Comparison of ENCODE assay signal across 8 cellular contexts in genomic region chrX:16870095-16870860, GRCh38. TPM values are rescaled to one million over a fixed set of nuclear protein-coding genes. Genes with fewer than 3 reads are reported as not detected.
DNase-seq lines count a peak whose midpoint lies in the region; ATAC-seq and TF ChIP-seq lines count a peak whose summit lies in the region.

Gene RBBP7 (minus strand): TSS chrX:16870362. CDS start chrX:16870053, 309 bp downstream.

- peak; percentile 78 for ATAC-seq in GM21423 (IDR thresholded peaks at IDR 0.05; ENCODE audit: unreplicated experiment)

- peak within 1 kb of the TSS; percentile 99 for H3K27ac ChIP-seq in OCI-LY1 (ENCODE audit: low read depth, low read length, poor library complexity, severe bottlenecking)

- H3K27ac Mint-ChIP-seq in endothelial cell (ENCODE audit: unreplicated experiment): peak within 1 kb of the TSS; percentile 92

- H3K9me3 Mint-ChIP-seq in endothelial cell (ENCODE audit: unreplicated experiment): no peaks in the 10 kb centered on the region

- H2AFZ ChIP-seq in OCI-LY1 (ENCODE audit: low read length): no peak within 1 kb of the TSS

- no peaks in the 10 kb centered on the region for H3K9me3 ChIP-seq in OCI-LY1 (ENCODE audit: low read length)

- no peaks in the 10 kb centered on the region for H3K27me3 ChIP-seq in OCI-LY1 (ENCODE audit: insufficient read depth, low read length)

- H3K9me2 ChIP-seq in OCI-LY1 (ENCODE audit: low read depth, low read length): no peaks in the 10 kb centered on the region

- no peaks in the 10 kb centered on the region for H3K36me3 Mint-ChIP-seq in endothelial cell (ENCODE audit: low read depth, unreplicated experiment)

- peak within 1 kb of the TSS; percentile 94 for H3K4me2 ChIP-seq in OCI-LY1 (ENCODE audit: low read length)

- peaks cover 45% of the 10 kb centered on the region for H3K79me2 ChIP-seq in OCI-LY1 (ENCODE audit: insufficient read depth, low read length)

- DNase-seq in Caki2 (ENCODE audit: low read depth) (peak; percentile 91), HuH-7 (ENCODE audit: low spot score) (peak; percentile 59), endothelial cell (ENCODE audit: low spot score) (peak; percentile 88), middle frontal gyrus (ENCODE audit: extremely low spot score, low spot score) (peak; percentile 68)
- peak; percentile 93 for DNase-seq in activated CD8-positive, alpha-beta memory T cell treated with anti-CD3 and anti-CD28 coated beads, Interleukin-2, amount 50 U/mL, for 48 hours
- peak; percentile 84 to 91 for DNase-seq in stimulated activated CD8-positive, alpha-beta memory T cell treated with anti-CD3 and anti-CD28 coated beads, Interleukin-2, amount 100 ng/mL, for 48 hours (ENCODE audit: low read depth in 2 of 2)

- H3K36me3 ChIP-seq in OCI-LY1 (ENCODE audit: insufficient read depth, low read length): peaks cover 34% of the 10 kb centered on the region

- peak within 1 kb of the TSS; percentile 100 for H3K9ac ChIP-seq in OCI-LY1 (ENCODE audit: low read length)

- H3K4me1 Mint-ChIP-seq in endothelial cell (ENCODE audit: unreplicated experiment): peaks cover 25% of the 10 kb centered on the region

- peaks cover 7% of the 10 kb centered on the region for H3K27me3 Mint-ChIP-seq in endothelial cell (ENCODE audit: unreplicated experiment)

- no peaks in the 10 kb centered on the region for H3F3A ChIP-seq in OCI-LY1 (ENCODE audit: insufficient read depth, low read length)

- in situ Hi-C loops in Caki2 (cut with HindIII; ENCODE audit: low pct_unique_long_range_greater_than_20kb, low sequenced_read_pairs): no loop called here

- peaks cover 71% of the 10 kb centered on the region for H3K4me1 ChIP-seq in OCI-LY1 (ENCODE audit: insufficient read depth, low read length, severe bottlenecking)

- no peak for TF ChIP-seq CTCF in OCI-LY1 (IDR thresholded peaks at IDR 0.05; ENCODE audit: low read length)
- TF ChIP-seq CTCF in endothelial cell (IDR thresholded peaks at IDR 0.05; ENCODE audit: unreplicated experiment): no peak

- peak within 1 kb of the TSS; percentile 96 for H3K4me3 ChIP-seq in OCI-LY1 (ENCODE audit: low read depth, low read length, poor library complexity, severe bottlenecking)

- H3K4me3 Mint-ChIP-seq in endothelial cell (ENCODE audit: unreplicated experiment): peak within 1 kb of the TSS; percentile 96

- H4K20me1 ChIP-seq in OCI-LY1 (ENCODE audit: insufficient read depth, low read length): no peaks in the 10 kb centered on the region; the same call in 1 of the 2 replicates

RNA-seq across cellular contexts. Expression of gene RBBP7, which starts in this region (rescaled TPM):
- 85.5 and 124 TPM in 2 replicates for total RNA-seq in Caki2 (2014; rRNA removed; shearing (Covaris generic); ENCODE audit: low replicate concordance)
- total RNA-seq in endothelial cell (ENCODE audit: unreplicated experiment): 112 TPM

Comparison
In these comparisons a context has a peak if more than half of its experiments do, and no peak if none do; other contexts are left out.
1. Peak in every context shown above with its lines: DNase-seq, ATAC-seq, H3K4me3 ChIP-seq and H3K27ac ChIP-seq.